In genomic region chr18:75248426-75249191, GRCh38 we compare ENCODE assay signal across 9 cellular contexts. TPM values are rescaled to one million over a fixed set of nuclear protein-coding genes. Genes with fewer than 3 reads are reported as not detected.
A peak's percentile ranks its signal among the peaks of the same experiment; 100 is the strongest.
DNase-seq lines count a peak whose midpoint lies in the region; ATAC-seq and TF ChIP-seq lines count a peak whose summit lies in the region.
"Had no signal": no experiment of that assay in that cellular context is flagged by ENCODE, and none has a peak within 500 bp of the region (broad histone marks: within the 10 kb centered on the region; RNA-seq: fewer than 3 reads in every experiment).

No MANE protein-coding gene starts in this region.

- peak overlapping the region; percentile 99 for H3K27ac Mint-ChIP-seq in activated T-cell treated with anti-CD3 and anti-CD28 coated beads, Interleukin-2, amount 50 U/mL, for 72 hours
- peak overlapping the region; percentile 95 for H3K27ac Mint-ChIP-seq in activated naive CD8-positive, alpha-beta T cell treated with anti-CD3 and anti-CD28 coated beads, Interleukin-2, amount 50 U/mL, for 24 hours

- H3K36me3 ChIP-seq in liver (ENCODE audit: control insufficient read depth in 4 of 4, insufficient read depth in 3 of 4, low read depth in 1 of 4, low read length in 3 of 4) (no peaks in the 10 kb centered on the region), tibial nerve (no peaks in the 10 kb centered on the region)

- H3K4me3 Mint-ChIP-seq in activated T-cell treated with anti-CD3 and anti-CD28 coated beads, Interleukin-2, amount 50 U/mL, for 72 hours = peak overlapping the region; percentile 89 to 99
- H3K4me3 Mint-ChIP-seq in activated naive CD8-positive, alpha-beta T cell treated with anti-CD3 and anti-CD28 coated beads, Interleukin-2, amount 50 U/mL, for 24 hours = peak overlapping the region; percentile 86

- H3K36me3 Mint-ChIP-seq in activated T-cell treated with anti-CD3 and anti-CD28 coated beads, Interleukin-2, amount 50 U/mL, for 72 hours (ENCODE audit: insufficient read depth in 2 of 2) = no peaks in the 10 kb centered on the region
- H3K36me3 Mint-ChIP-seq in activated naive CD8-positive, alpha-beta T cell treated with anti-CD3 and anti-CD28 coated beads, Interleukin-2, amount 50 U/mL, for 24 hours (ENCODE audit: low read depth) = no peaks in the 10 kb centered on the region

- WGBS in liver = 88% methylated on average over 21 of the region's 21 CpGs
- WGBS in tibial nerve, 2 donors = 32 to 51% methylated on average over 20 of the region's 21 CpGs

- no peak for ATAC-seq in activated T-cell treated with anti-CD3 and anti-CD28 coated beads, Interleukin-2, amount 50 U/mL, for 72 hours (replicated peaks in 1 of 2)
- ATAC-seq in activated naive CD8-positive, alpha-beta T cell treated with anti-CD3 and anti-CD28 coated beads, Interleukin-2, amount 50 U/mL, for 24 hours = no peak
- ATAC-seq in HG03139 (IDR thresholded peaks at IDR 0.05; ENCODE audit: unreplicated experiment) (no peak), HG03565 (IDR thresholded peaks at IDR 0.05; ENCODE audit: unreplicated experiment) (no peak)

- no peak for TF ChIP-seq POLR2A in tibial nerve (IDR thresholded peaks at IDR 0.05)

- H3K27me3 ChIP-seq in liver (ENCODE audit: control insufficient read depth in 4 of 4, insufficient read depth in 4 of 4, low read length in 3 of 4) = no peaks in the 10 kb centered on the region
- no peaks in the 10 kb centered on the region for H3K27me3 ChIP-seq in tibial nerve

- H3K9me3 Mint-ChIP-seq in activated T-cell treated with anti-CD3 and anti-CD28 coated beads, Interleukin-2, amount 50 U/mL, for 72 hours = no peaks in the 10 kb centered on the region
- H3K9me3 Mint-ChIP-seq in activated naive CD8-positive, alpha-beta T cell treated with anti-CD3 and anti-CD28 coated beads, Interleukin-2, amount 50 U/mL, for 24 hours = no peaks in the 10 kb centered on the region

- peak overlapping the region; percentile 81 to 84 for H3K27ac ChIP-seq in liver (ENCODE audit: low read depth in 1 of 2, low read length in 2 of 2)
- peak overlapping the region; percentile 78 to 95 (median 86) for H3K27ac ChIP-seq in tibial nerve

- H3K9ac ChIP-seq in liver (ENCODE audit: low read depth in 1 of 2, low read length in 2 of 2) = peak overlapping the region; percentile 77 to 85

- H3K4me3 ChIP-seq in liver (ENCODE audit: low read depth in 1 of 3, low read length in 3 of 3) = peak overlapping the region in 2 of 3 donors; percentile 44 to 45
- H3K4me3 ChIP-seq in tibial nerve = peak overlapping the region in 3 of 4 donors; percentile 35 to 48 (median 45)

- no peak for DNase-seq in activated T-cell treated with anti-CD3 and anti-CD28 coated beads, Interleukin-2, amount 50 U/mL, for 72 hours
- no peak for DNase-seq in activated T-cell treated with anti-CD3 and anti-CD28 coated beads for 4 hours
- DNase-seq in activated naive CD8-positive, alpha-beta T cell treated with anti-CD3 and anti-CD28 coated beads, Interleukin-2, amount 50 U/mL, for 24 hours = no peak
- DNase-seq in tibial nerve (ENCODE audit: low spot score in 2 of 2) = no peak
- no peak for DNase-seq in RPMI8226
- DNase-seq: Karpas-422 had no signal

- H3K4me1 Mint-ChIP-seq in activated T-cell treated with anti-CD3 and anti-CD28 coated beads, Interleukin-2, amount 50 U/mL, for 72 hours (ENCODE audit: low read depth) = peaks cover 51% of the 10 kb centered on the region
- peaks cover 61% of the 10 kb centered on the region for H3K4me1 Mint-ChIP-seq in activated naive CD8-positive, alpha-beta T cell treated with anti-CD3 and anti-CD28 coated beads, Interleukin-2, amount 50 U/mL, for 24 hours

- H3K9me3 ChIP-seq in liver (ENCODE audit: control insufficient read depth in 4 of 4, low read length in 3 of 4) (no peaks in the 10 kb centered on the region), tibial nerve (no peaks in the 10 kb centered on the region)

- H3K27me3 Mint-ChIP-seq in activated T-cell treated with anti-CD3 and anti-CD28 coated beads, Interleukin-2, amount 50 U/mL, for 72 hours (ENCODE audit: low read depth) = no peaks in the 10 kb centered on the region
- no peaks in the 10 kb centered on the region for H3K27me3 Mint-ChIP-seq in activated naive CD8-positive, alpha-beta T cell treated with anti-CD3 and anti-CD28 coated beads, Interleukin-2, amount 50 U/mL, for 24 hours

- TF ChIP-seq EP300 in tibial nerve (IDR thresholded peaks at IDR 0.05) = no peak

- H3K4me1 ChIP-seq in liver (ENCODE audit: control insufficient read depth in 4 of 4, insufficient read depth in 4 of 4, low read length in 3 of 4) (peaks cover 10 to 59% (median 40%) of the 10 kb centered on the region in 4 donors), tibial nerve (peaks cover 0 to 85% (median 32%) of the 10 kb centered on the region in 4 donors)

- no peak for TF ChIP-seq RAD21 in liver (IDR thresholded peaks at IDR 0.05)

- no peak for TF ChIP-seq CTCF in liver (IDR thresholded peaks at IDR 0.05; ENCODE audit: low read depth, low read length, missing input control)
- TF ChIP-seq CTCF in tibial nerve (IDR thresholded peaks at IDR 0.05) = no peak

TF ChIP-seq in liver, 16 proteins besides CTCF, POLR2A, EP300 and RAD21:
- TF ChIP-seq SP1 (IDR thresholded peaks at IDR 0.05) (no peak), JUND (IDR thresholded peaks at IDR 0.05) (no peak), HNF4A (conservative IDR thresholded peaks at IDR 0.05) (no peak), TAF1 (conservative IDR thresholded peaks at IDR 0.05) (no peak), FOXA2 (IDR thresholded peaks at IDR 0.05) (no peak), RXRA (IDR thresholded peaks at IDR 0.05) (no peak), EGR1 (IDR thresholded peaks at IDR 0.05; ENCODE audit: low read depth in 2 of 2) (no peak), MAX (IDR thresholded peaks at IDR 0.05) (no peak), YY1 (IDR thresholded peaks at IDR 0.05) (no peak), GABPA (IDR thresholded peaks at IDR 0.05 in 1 of 2, conservative IDR thresholded peaks at IDR 0.05 in 1 of 2) (no peak), FOXA1 (IDR thresholded peaks at IDR 0.05) (no peak), ATF3 (IDR thresholded peaks at IDR 0.05) (no peak)
TF ChIP-seq in liver: peak in this region for 0.

RNA-seq across cellular contexts. Expression of gene TSHZ1, which starts 38.0 kb away (rescaled TPM):
- 10 to 100 TPM; 18.1 to 19.2 TPM for total RNA-seq in activated T-cell treated with anti-CD3 and anti-CD28 coated beads, Interleukin-2, amount 50 U/mL, for 72 hours
- 1 to 10 TPM; 4.2 to 6.6 TPM for total RNA-seq in liver
- 1 to 10 TPM; 5.6 TPM for polyA plus RNA-seq in liver
- total RNA-seq in tibial nerve = 10 to 100 TPM; 15.6 to 23.7 (median 18.3) TPM

RNA-seq across cellular contexts. Expression of gene PTGR3, which starts 39.7 kb away (rescaled TPM):
- total RNA-seq in activated T-cell treated with anti-CD3 and anti-CD28 coated beads, Interleukin-2, amount 50 U/mL, for 72 hours = 10 to 100 TPM; 40.4 to 41.8 TPM
- total RNA-seq in liver (10 to 100 TPM in 1 of 2 donors, 1 to 10 TPM in 1; 6.8 to 14.2 TPM), tibial nerve (10 to 100 TPM; 12.7 to 35.9 (median 24.5) TPM)
- polyA plus RNA-seq in liver = 10 to 100 TPM in 1 of 2 donors, 1 to 10 TPM in 1; 8.5 to 18.7 TPM
